Comparison of ENCODE assay signal across 34 cellular contexts in the genomic region with DNA sequence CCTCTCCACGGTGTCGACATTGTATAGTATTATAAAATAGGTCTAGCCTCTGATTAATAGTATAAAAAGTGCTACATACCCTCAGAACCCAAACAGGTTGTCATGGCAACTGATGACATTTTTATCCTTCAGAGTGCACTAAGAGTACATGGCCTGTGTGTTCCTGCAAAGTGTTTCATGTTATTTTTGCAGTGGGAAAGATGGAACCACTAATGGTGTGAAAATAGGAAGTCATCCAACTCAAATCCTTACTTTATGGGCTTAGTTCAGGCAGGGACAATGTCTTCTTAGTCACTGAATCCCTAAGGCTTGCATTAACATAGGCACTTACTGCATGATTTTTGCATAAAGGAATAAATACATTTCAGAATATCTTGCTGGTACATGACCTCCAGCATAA.
"Had no signal": no experiment of that assay in that cellular context is flagged by ENCODE, and none has a peak within 500 bp of the region (broad histone marks: within the 10 kb centered on the region; RNA-seq: fewer than 3 reads in every experiment).

No MANE protein-coding gene starts in this region.

- FAIRE-seq: astrocyte, TTC549 had no signal

- ATAC-seq: activated CD8-positive, alpha-beta T cell treated with anti-CD3 and anti-CD28 coated beads for 36 hours; activated naive CD4-positive, alpha-beta T cell treated with anti-CD3 and anti-CD28 coated beads, Interleukin-2, amount 50 U/mL, for 72 hours; activated T-cell treated with anti-CD3 and anti-CD28 coated beads, Interleukin-2, amount 50 U/mL, for 4 hours; activated T-cell treated with anti-CD3 and anti-CD28 coated beads, Interleukin-2, amount 50 U/mL, for 72 hours; activated T-helper 17 cell treated with anti-CD3 and anti-CD28 coated beads, Interleukin-2, amount 50 U/mL, for 72 hours; body of pancreas had no signal

- H3K27me3 ChIP-seq: adrenal gland, body of pancreas, brain microvascular endothelial cell, breast epithelium had no signal

- H3K9me3 ChIP-seq: adrenal gland, body of pancreas, breast epithelium had no signal

- H3K36me3 ChIP-seq: adrenal gland, brain microvascular endothelial cell, breast epithelium had no signal

- DNase-seq: activated B cell treated with CpG ODN at 0.5 μM for 24 hours; activated CD4-positive, alpha-beta memory T cell treated with anti-CD3 and anti-CD28 coated beads for 36 hours; activated CD4-positive, alpha-beta T cell treated with anti-CD3 and anti-CD28 coated beads for 4 hours; activated CD4-positive, alpha-beta T cell treated with anti-CD3 and anti-CD28 coated beads, Interleukin-2, amount 10 ng/mL, durations not matched to agents 24 days and 14 days; activated CD4-positive, alpha-beta T cell treated with anti-CD3 and anti-CD28 coated beads, Interleukin-2, amount 50 U/mL, for 1 hour; activated CD4-positive, alpha-beta T cell treated with anti-CD3 and anti-CD28 coated beads, Interleukin-2, amount 50 U/mL, for 4 hours; activated CD4-positive, CD25-positive, alpha-beta regulatory T cell treated with anti-CD3 and anti-CD28 coated beads, Interleukin-2, amount 50 U/mL, for 72 hours; activated CD8-positive, alpha-beta memory T cell treated with anti-CD3 and anti-CD28 coated beads, Interleukin-2, amount 50 U/mL, for 4 hours; activated CD8-positive, alpha-beta T cell treated with anti-CD3 and anti-CD28 coated beads for 36 hours; activated effector memory CD4-positive, alpha-beta T cell treated with anti-CD3 and anti-CD28 coated beads, Interleukin-2, amount 50 U/mL, for 16 hours; activated gamma-delta T cell treated with Interleukin-2 at 50 U/mL for 16 hours; activated naive CD4-positive, alpha-beta T cell; activated naive CD4-positive, alpha-beta T cell treated with anti-CD3 and anti-CD28 coated beads for 36 hours; activated naive CD4-positive, alpha-beta T cell treated with anti-CD3 and anti-CD28 coated beads, Interleukin-2, amount 50 U/mL, for 16 hours; activated naive CD8-positive, alpha-beta T cell treated with anti-CD3 and anti-CD28 coated beads for 36 hours; activated T-cell treated with anti-CD3 and anti-CD28 coated beads for 4 hours; activated T-cell treated with anti-CD3 and anti-CD28 coated beads, Interleukin-2, amount 50 U/mL, for 1 hour; activated T-cell treated with anti-CD3 and anti-CD28 coated beads, Interleukin-2, amount 50 U/mL, for 4 hours; activated T-cell treated with anti-CD3 and anti-CD28 coated beads, Interleukin-2, amount 50 U/mL, for 72 hours; adrenal gland; amniotic stem cell; aorta; body of pancreas; brain microvascular endothelial cell; central memory CD4-positive, alpha-beta T cell; T-helper 1 cell; T-helper 2 cell; T-helper 9 cell had no signal

- H3K4me3 ChIP-seq: adrenal gland, body of pancreas, breast epithelium had no signal

- H3K4me1 ChIP-seq: adrenal gland, body of pancreas, breast epithelium had no signal

- H3K27ac ChIP-seq: adrenal gland, body of pancreas, brain microvascular endothelial cell, breast epithelium, VCaP had no signal
